13 cellular contexts compared by ENCODE assay signal in the genomic region with DNA sequence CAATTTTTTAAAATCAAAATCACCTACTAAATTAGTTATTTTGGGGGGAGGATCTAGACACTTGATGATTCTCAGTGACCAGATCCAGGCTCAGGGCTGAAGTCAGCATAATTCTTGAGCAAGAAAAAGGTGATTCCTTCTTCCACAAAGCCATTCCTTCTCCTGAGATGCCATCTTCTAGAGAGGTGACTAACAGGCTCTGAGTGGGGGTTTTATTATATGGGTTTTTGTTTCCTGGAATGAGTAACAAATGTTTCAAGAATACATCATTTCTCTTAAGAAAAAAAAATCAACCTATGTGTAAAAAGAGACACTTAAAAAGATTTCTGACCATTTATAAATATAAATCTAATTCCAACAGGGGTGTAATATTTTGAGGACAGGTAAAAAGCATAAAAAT.
DNase-seq lines count a peak whose midpoint lies in the region; ATAC-seq and TF ChIP-seq lines count a peak whose summit lies in the region.
"Had no signal": no experiment of that assay in that cellular context is flagged by ENCODE, and none has a peak within 500 bp of the region (broad histone marks: within the 10 kb centered on the region; RNA-seq: fewer than 3 reads in every experiment).

No MANE protein-coding gene starts in this region.

- H3K27ac Mint-ChIP-seq in GM23338 (no peak overlapping the region), WTC11 (no peak overlapping the region)
- peak overlapping the region; percentile 61 for H3K27ac Mint-ChIP-seq in activated CD4-positive, alpha-beta memory T cell treated with anti-CD3 and anti-CD28 coated beads, Interleukin-2, amount 10 ng/mL, durations not matched to agents 7 days and 5 days
- H3K27ac Mint-ChIP-seq: nephron had no signal

- CTCF ChIA-PET in activated CD4-positive, alpha-beta memory T cell treated with anti-CD3 and anti-CD28 coated beads, Interleukin-2, amount 10 ng/mL, durations not matched to agents 7 days and 5 days (lab: Charles Lee) = interaction anchor here (1.8 to 2.4 kb wide), 2 partner anchors 12 to 206 kb away, joined by 9 to 18 read pairs; no protein-coding TSS in a partner anchor
- CTCF ChIA-PET in WTC11 (lab: Charles Lee) = interaction anchor here (1.1 to 1.4 kb wide), 2 partner anchors 152 to 401 kb away, joined by 3 read pairs; no protein-coding TSS in a partner anchor

- H3K27me3 ChIP-seq in GM23338 (ENCODE audit: insufficient read depth) = no peaks in the 10 kb centered on the region
- H3K27me3 ChIP-seq: Peyer's patch, testis had no signal

- H3K9me3 Mint-ChIP-seq in GM23338 (no peaks in the 10 kb centered on the region), WTC11 (no peaks in the 10 kb centered on the region)
- no peaks in the 10 kb centered on the region for H3K9me3 Mint-ChIP-seq in activated CD4-positive, alpha-beta memory T cell treated with anti-CD3 and anti-CD28 coated beads, Interleukin-2, amount 10 ng/mL, durations not matched to agents 7 days and 5 days
- H3K9me3 Mint-ChIP-seq: nephron had no signal

- DNase-seq in AG20443 (ENCODE audit: low spot score) (peak; percentile 38), GM23338 (ENCODE audit: low spot score) (no peak), hepatic stellate cell (ENCODE audit: low spot score) (peak; percentile 35), WTC11 (ENCODE audit: low spot score) (no peak), medulla oblongata (ENCODE audit: extremely low spot score) (no peak), NCI-H2196 (lab: John Stamatoyannopoulos, UW; ENCODE audit: unreplicated experiment) (no peak)
- DNase-seq in activated CD4-positive, alpha-beta memory T cell treated with anti-CD3 and anti-CD28 coated beads, Interleukin-2, amount 10 ng/mL, durations not matched to agents 7 days and 5 days = no peak
- DNase-seq: Calu3, NCI-H2171 treated with DMSO at 0.1 percent for 48 hours, Peyer's patch, testis had no signal

- H3F3A ChIP-seq in GM23338 (replicated peaks; ENCODE audit: low read depth) = no peaks in the 10 kb centered on the region

- H3K4me1 ChIP-seq in GM23338 (ENCODE audit: insufficient read depth) = peaks cover 43% of the 10 kb centered on the region
- H3K4me1 ChIP-seq: testis had no signal

- no peak overlapping the region for H3K4me3 ChIP-seq in GM23338
- H3K4me3 ChIP-seq: Peyer's patch, testis had no signal

- no peaks in the 10 kb centered on the region for H3K9me2 ChIP-seq in GM23338 (ENCODE audit: insufficient read depth)

- H3K4me1 Mint-ChIP-seq in GM23338 (peaks cover 50% of the 10 kb centered on the region), WTC11 (peaks cover 60% of the 10 kb centered on the region)
- H3K4me1 Mint-ChIP-seq in activated CD4-positive, alpha-beta memory T cell treated with anti-CD3 and anti-CD28 coated beads, Interleukin-2, amount 10 ng/mL, durations not matched to agents 7 days and 5 days = peaks cover 86% of the 10 kb centered on the region

- H3K79me2 ChIP-seq in GM23338 (replicated peaks; ENCODE audit: insufficient read depth) = no peaks in the 10 kb centered on the region

- H3K27me3 Mint-ChIP-seq in GM23338 (ENCODE audit: insufficient read depth, low read depth, poor library complexity) (peaks cover 4% of the 10 kb centered on the region), WTC11 (ENCODE audit: low read depth) (0 out of 2 replicates have a peak, but pooled peaks cover 2% of the 10 kb centered on the region)
- no peaks in the 10 kb centered on the region for H3K27me3 Mint-ChIP-seq in activated CD4-positive, alpha-beta memory T cell treated with anti-CD3 and anti-CD28 coated beads, Interleukin-2, amount 10 ng/mL, durations not matched to agents 7 days and 5 days

- H3K36me3 Mint-ChIP-seq in GM23338 (ENCODE audit: low read depth) = no peaks in the 10 kb centered on the region
- H3K36me3 Mint-ChIP-seq in activated CD4-positive, alpha-beta memory T cell treated with anti-CD3 and anti-CD28 coated beads, Interleukin-2, amount 10 ng/mL, durations not matched to agents 7 days and 5 days (ENCODE audit: low read depth) = peaks cover 80% of the 10 kb centered on the region
- H3K36me3 Mint-ChIP-seq in WTC11 = no peaks in the 10 kb centered on the region

- H4K20me1 ChIP-seq in GM23338 (replicated peaks; ENCODE audit: insufficient read depth) = no peaks in the 10 kb centered on the region

- POLR2A ChIA-PET in activated CD4-positive, alpha-beta memory T cell treated with anti-CD3 and anti-CD28 coated beads, Interleukin-2, amount 10 ng/mL, durations not matched to agents 7 days and 5 days (lab: Charles Lee) = interaction anchor here (2.5 to 2.7 kb wide), 2 partner anchors 12 to 154 kb away, joined by 9 to 30 read pairs; a partner anchor contains a TSS
- POLR2A ChIA-PET in WTC11 (lab: Charles Lee) = no interaction called here

- TF ChIP-seq CTCF in GM23338 (conservative IDR thresholded peaks at IDR 0.05; ENCODE audit: low read depth in 2 of 2) = no peak
- no peak for TF ChIP-seq CTCF in WTC11 (IDR thresholded peaks at IDR 0.05)

- H3K36me3 ChIP-seq in GM23338 (ENCODE audit: insufficient read depth) = no peaks in the 10 kb centered on the region
- H3K36me3 ChIP-seq: Peyer's patch had no signal

- ATAC-seq in GM23338 = no peak
- no peak for ATAC-seq in WTC11
- ATAC-seq in HG03139 (IDR thresholded peaks at IDR 0.05; ENCODE audit: unreplicated experiment) = no peak

- 0 out of 2 replicates have a peak overlapping the region, but pooled peaks have one; percentile 12 for H3K4me2 ChIP-seq in GM23338

- no peak overlapping the region for H2AFZ ChIP-seq in GM23338

- H3K4me3 Mint-ChIP-seq in GM23338 = no peak overlapping the region
- H3K4me3 Mint-ChIP-seq in activated CD4-positive, alpha-beta memory T cell treated with anti-CD3 and anti-CD28 coated beads, Interleukin-2, amount 10 ng/mL, durations not matched to agents 7 days and 5 days = no peak overlapping the region
- no peak overlapping the region for H3K4me3 Mint-ChIP-seq in WTC11
- H3K4me3 Mint-ChIP-seq: nephron had no signal

- H3K27ac ChIP-seq in GM23338 (ENCODE audit: low read depth) = no peak overlapping the region
- H3K27ac ChIP-seq: Peyer's patch, testis had no signal

TF ChIP-seq in GM23338, 12 proteins besides CTCF, POLR2A, EP300 and RAD21:
- TF ChIP-seq ZNF114 (CRISPR knock-in tag; IDR thresholded peaks at IDR 0.05) = no peak
- no peak for TF ChIP-seq STAT1 (IDR thresholded peaks at IDR 0.05; ENCODE audit: unreplicated experiment)

TF ChIP-seq in WTC11, 78 proteins besides CTCF, POLR2A, EP300 and RAD21 (continues in another document):
- TF ChIP-seq ZNF138 (CRISPR knock-in tag; conservative IDR thresholded peaks at IDR 0.05) (no peak), CREB1 (CRISPR knock-in tag; IDR thresholded peaks at IDR 0.05) (no peak), ELF4 (CRISPR knock-in tag; IDR thresholded peaks at IDR 0.05; ENCODE audit: low read depth) (no peak)
- TF ChIP-seq, protein P1, sequence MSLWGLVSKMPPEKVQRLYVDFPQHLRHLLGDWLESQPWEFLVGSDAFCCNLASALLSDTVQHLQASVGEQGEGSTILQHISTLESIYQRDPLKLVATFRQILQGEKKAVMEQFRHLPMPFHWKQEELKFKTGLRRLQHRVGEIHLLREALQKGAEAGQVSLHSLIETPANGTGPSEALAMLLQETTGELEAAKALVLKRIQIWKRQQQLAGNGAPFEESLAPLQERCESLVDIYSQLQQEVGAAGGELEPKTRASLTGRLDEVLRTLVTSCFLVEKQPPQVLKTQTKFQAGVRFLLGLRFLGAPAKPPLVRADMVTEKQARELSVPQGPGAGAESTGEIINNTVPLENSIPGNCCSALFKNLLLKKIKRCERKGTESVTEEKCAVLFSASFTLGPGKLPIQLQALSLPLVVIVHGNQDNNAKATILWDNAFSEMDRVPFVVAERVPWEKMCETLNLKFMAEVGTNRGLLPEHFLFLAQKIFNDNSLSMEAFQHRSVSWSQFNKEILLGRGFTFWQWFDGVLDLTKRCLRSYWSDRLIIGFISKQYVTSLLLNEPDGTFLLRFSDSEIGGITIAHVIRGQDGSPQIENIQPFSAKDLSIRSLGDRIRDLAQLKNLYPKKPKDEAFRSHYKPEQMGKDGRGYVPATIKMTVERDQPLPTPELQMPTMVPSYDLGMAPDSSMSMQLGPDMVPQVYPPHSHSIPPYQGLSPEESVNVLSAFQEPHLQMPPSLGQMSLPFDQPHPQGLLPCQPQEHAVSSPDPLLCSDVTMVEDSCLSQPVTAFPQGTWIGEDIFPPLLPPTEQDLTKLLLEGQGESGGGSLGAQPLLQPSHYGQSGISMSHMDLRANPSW (CRISPR knock-in tag; conservative IDR thresholded peaks at IDR 0.05; ENCODE audit: low read depth) = no peak
- TF ChIP-seq, protein P2, sequence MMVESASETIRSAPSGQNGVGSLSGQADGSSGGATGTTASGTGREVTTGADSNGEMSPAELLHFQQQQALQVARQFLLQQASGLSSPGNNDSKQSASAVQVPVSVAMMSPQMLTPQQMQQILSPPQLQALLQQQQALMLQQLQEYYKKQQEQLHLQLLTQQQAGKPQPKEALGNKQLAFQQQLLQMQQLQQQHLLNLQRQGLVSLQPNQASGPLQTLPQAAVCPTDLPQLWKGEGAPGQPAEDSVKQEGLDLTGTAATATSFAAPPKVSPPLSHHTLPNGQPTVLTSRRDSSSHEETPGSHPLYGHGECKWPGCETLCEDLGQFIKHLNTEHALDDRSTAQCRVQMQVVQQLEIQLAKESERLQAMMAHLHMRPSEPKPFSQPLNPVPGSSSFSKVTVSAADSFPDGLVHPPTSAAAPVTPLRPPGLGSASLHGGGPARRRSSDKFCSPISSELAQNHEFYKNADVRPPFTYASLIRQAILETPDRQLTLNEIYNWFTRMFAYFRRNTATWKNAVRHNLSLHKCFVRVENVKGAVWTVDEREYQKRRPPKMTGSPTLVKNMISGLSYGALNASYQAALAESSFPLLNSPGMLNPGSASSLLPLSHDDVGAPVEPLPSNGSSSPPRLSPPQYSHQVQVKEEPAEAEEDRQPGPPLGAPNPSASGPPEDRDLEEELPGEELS (CRISPR knock-in tag; IDR thresholded peaks at IDR 0.05) = no peak
- TF ChIP-seq, protein P3, sequence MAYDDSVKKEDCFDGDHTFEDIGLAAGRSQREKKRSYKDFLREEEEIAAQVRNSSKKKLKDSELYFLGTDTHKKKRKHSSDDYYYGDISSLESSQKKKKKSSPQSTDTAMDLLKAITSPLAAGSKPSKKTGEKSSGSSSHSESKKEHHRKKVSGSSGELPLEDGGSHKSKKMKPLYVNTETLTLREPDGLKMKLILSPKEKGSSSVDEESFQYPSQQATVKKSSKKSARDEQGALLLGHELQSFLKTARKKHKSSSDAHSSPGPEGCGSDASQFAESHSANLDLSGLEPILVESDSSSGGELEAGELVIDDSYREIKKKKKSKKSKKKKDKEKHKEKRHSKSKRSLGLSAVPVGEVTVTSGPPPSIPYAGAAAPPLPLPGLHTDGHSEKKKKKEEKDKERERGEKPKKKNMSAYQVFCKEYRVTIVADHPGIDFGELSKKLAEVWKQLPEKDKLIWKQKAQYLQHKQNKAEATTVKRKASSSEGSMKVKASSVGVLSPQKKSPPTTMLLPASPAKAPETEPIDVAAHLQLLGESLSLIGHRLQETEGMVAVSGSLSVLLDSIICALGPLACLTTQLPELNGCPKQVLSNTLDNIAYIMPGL (CRISPR knock-in tag; IDR thresholded peaks at IDR 0.05) = no peak

Comparison
In these comparisons a context has a peak if more than half of its experiments do, and no peak if none do; other contexts are left out.
1. DNase-seq: peak in AG20443 (single experiment) and hepatic stellate cell (single experiment); none in GM23338 (single experiment), activated CD4-positive, alpha-beta memory T cell treated with anti-CD3 and anti-CD28 coated beads, Interleukin-2, amount 10 ng/mL, durations not matched to agents 7 days and 5 days (single experiment), WTC11 (single experiment), medulla oblongata (single experiment) and NCI-H2196 (single experiment).